20 cellular contexts compared by ENCODE assay signal in genomic region chr16:13076878-13077277, GRCh38.
DNase-seq lines count a peak whose midpoint lies in the region; ATAC-seq, FAIRE-seq and TF ChIP-seq lines count a peak whose summit lies in the region.
"Had no signal": no experiment of that assay in that cellular context is flagged by ENCODE, and none has a peak within 500 bp of the region (broad histone marks: within the 10 kb centered on the region; RNA-seq: fewer than 3 reads in every experiment).

No MANE protein-coding gene starts in this region.

- CTCF ChIA-PET in HepG2 (lab: Yijun Ruan, JAX; ENCODE audit: low intra/inter-chr PET ratio, low total read pairs) = no interaction called here

- TF ChIP-seq EP300 in HepG2 (IDR thresholded peaks at IDR 0.05; ENCODE audit: low read depth in 2 of 2, low read length in 2 of 2) = no peak
- TF ChIP-seq EP300 in HepG2 (CRISPR knock-in tag; IDR thresholded peaks at IDR 0.05; ENCODE audit: borderline replicate concordance) = no peak

- TF ChIP-seq RAD21 in liver (IDR thresholded peaks at IDR 0.05) (no peak), HepG2 (CRISPR knock-in tag; IDR thresholded peaks at IDR 0.05) (no peak)

- H3K9me3 ChIP-seq in liver (ENCODE audit: control insufficient read depth in 4 of 4, low read length in 3 of 4) (no peaks in the 10 kb centered on the region), HepG2 (ENCODE audit: low read length) (no peaks in the 10 kb centered on the region)
- H3K9me3 ChIP-seq: A549; BLaER1 treated with 17β-estradiol and CSF1 and Interleukin-3, amounts not matched to agents 10 nM and 100 nM; Caco-2 had no signal

- H3K9ac ChIP-seq in liver (ENCODE audit: low read depth in 1 of 2, low read length in 2 of 2) (no peak overlapping the region), HepG2 (ENCODE audit: insufficient read depth, low read depth, low read length) (no peak overlapping the region)
- H3K9ac ChIP-seq: BLaER1 treated with 17β-estradiol and CSF1 and Interleukin-3, amounts not matched to agents 10 nM and 100 nM had no signal

- no peaks in the 10 kb centered on the region for H3K79me2 ChIP-seq in HepG2 (ENCODE audit: insufficient read depth, low read length)

- H3K4me3 ChIP-seq in liver (ENCODE audit: low read depth in 1 of 3, low read length in 3 of 3) (no peak overlapping the region), HepG2 (replicated peaks in 1 of 3; ENCODE audit: insufficient read depth in 1 of 3, low read depth in 2 of 3, low read length in 3 of 3) (no peak overlapping the region)
- H3K4me3 ChIP-seq: A549; BLaER1 treated with 17β-estradiol and CSF1 and Interleukin-3, amounts not matched to agents 10 nM and 100 nM had no signal

- H3K4me1 Mint-ChIP-seq in glutamatergic neuron (ENCODE audit: low read depth, unreplicated experiment) (peaks cover 6% of the 10 kb centered on the region), nephron progenitor cell (peaks cover 10% of the 10 kb centered on the region)
- H3K4me1 Mint-ChIP-seq: B cell had no signal

- H3K27ac Mint-ChIP-seq in glutamatergic neuron (ENCODE audit: unreplicated experiment) = peak overlapping the region; percentile 17
- no peak overlapping the region for H3K27ac Mint-ChIP-seq in nephron progenitor cell
- H3K27ac Mint-ChIP-seq: B cell; CD4-positive, alpha-beta T cell; CD8-positive, alpha-beta T cell had no signal

- POLR2A ChIA-PET in HepG2 (lab: Yijun Ruan, JAX) = no interaction called here

- H3K36me3 Mint-ChIP-seq in glutamatergic neuron (ENCODE audit: unreplicated experiment) = peaks cover 3% of the 10 kb centered on the region
- H3K36me3 Mint-ChIP-seq in nephron progenitor cell (ENCODE audit: low read depth) = no peaks in the 10 kb centered on the region
- H3K36me3 Mint-ChIP-seq: CD8-positive, alpha-beta T cell had no signal

- H3K4me2 ChIP-seq in HepG2 (ENCODE audit: low read depth, low read length) = no peak overlapping the region
- H3K4me2 ChIP-seq: A549; BLaER1 treated with 17β-estradiol and CSF1 and Interleukin-3, amounts not matched to agents 10 nM and 100 nM had no signal

- H3K27me3 ChIP-seq in liver (ENCODE audit: control insufficient read depth in 4 of 4, insufficient read depth in 4 of 4, low read length in 3 of 4) (no peaks in the 10 kb centered on the region), HepG2 (ENCODE audit: control insufficient read depth in 1 of 2, insufficient read depth in 2 of 2, low read length in 2 of 2) (no peaks in the 10 kb centered on the region)
- H3K27me3 ChIP-seq: BLaER1 treated with 17β-estradiol and CSF1 and Interleukin-3, amounts not matched to agents 10 nM and 100 nM had no signal

- TF ChIP-seq POLR2A in HepG2 (IDR thresholded peaks at IDR 0.05; ENCODE audit: insufficient read depth in 1 of 2, low read depth in 2 of 2, low read length in 2 of 2) = no peak

- 27% methylated on average over 6 of the region's 6 CpGs for WGBS in liver
- 8% methylated on average over 6 of the region's 6 CpGs for WGBS in HepG2 (ENCODE audit: low lambda C conversion rate)

- no peak for FAIRE-seq in HepG2 (lab: Jason Lieb, UNC)
- FAIRE-seq: A549, D721Med, G401.6, GM12891, GM19239 had no signal

- no peak overlapping the region for H3K4me3 Mint-ChIP-seq in glutamatergic neuron (ENCODE audit: unreplicated experiment)
- no peak overlapping the region for H3K4me3 Mint-ChIP-seq in nephron progenitor cell
- H3K4me3 Mint-ChIP-seq: B cell; CD4-positive, alpha-beta T cell; CD8-positive, alpha-beta T cell had no signal

- peaks cover 3% of the 10 kb centered on the region for H3K27me3 Mint-ChIP-seq in glutamatergic neuron (ENCODE audit: unreplicated experiment)
- peaks cover 11% of the 10 kb centered on the region for H3K27me3 Mint-ChIP-seq in nephron progenitor cell (ENCODE audit: low read depth, poor library complexity)

- H3K9me3 Mint-ChIP-seq in glutamatergic neuron (ENCODE audit: unreplicated experiment) (peaks cover 2% of the 10 kb centered on the region), nephron progenitor cell (no peaks in the 10 kb centered on the region)
- H3K9me3 Mint-ChIP-seq: CD8-positive, alpha-beta T cell had no signal

- H3K27ac ChIP-seq in liver (ENCODE audit: low read depth in 1 of 2, low read length in 2 of 2) (no peak overlapping the region), HepG2 (ENCODE audit: extremely low read length, insufficient read depth, low read length) (no peak overlapping the region)
- H3K27ac ChIP-seq: 22Rv1; A549; BLaER1 treated with 17β-estradiol and CSF1 and Interleukin-3, amounts not matched to agents 10 nM and 100 nM; C4-2B had no signal

- in situ Hi-C loops in HepG2 (cut with HindIII; ENCODE audit: extremely low pct_ligation_motif_present, low pct_unique_long_range_greater_than_20kb) = no loop called here

- no TSS peak for BruUV-seq in HepG2 (replicated peaks; lab: Mats Ljungman, UMichigan)

- TF ChIP-seq CTCF in liver (IDR thresholded peaks at IDR 0.05; ENCODE audit: low read depth, low read length, missing input control) = no peak
- TF ChIP-seq CTCF in HepG2 (CRISPR knock-in tag; IDR thresholded peaks at IDR 0.05) = no peak
- no peak for TF ChIP-seq CTCF in glutamatergic neuron (IDR thresholded peaks at IDR 0.05; ENCODE audit: partially characterized antibody, unreplicated experiment)
- no peak for TF ChIP-seq CTCF in nephron progenitor cell (IDR thresholded peaks at IDR 0.05)

- intact Hi-C loops in HepG2 (cut with micrococcal nuclease; ENCODE audit: unreplicated experiment) = no loop called here

- H3K4me1 ChIP-seq in liver (ENCODE audit: control insufficient read depth in 4 of 4, insufficient read depth in 4 of 4, low read length in 3 of 4) (peaks cover 0 to 3% (median 0%) of the 10 kb centered on the region in 4 donors), HepG2 (ENCODE audit: insufficient read depth, low read length) (no peaks in the 10 kb centered on the region)
- H3K4me1 ChIP-seq: A549, Caco-2 had no signal

- H4K20me1 ChIP-seq in HepG2 (ENCODE audit: insufficient read depth, low read length) = no peaks in the 10 kb centered on the region
- H4K20me1 ChIP-seq: BLaER1 treated with 17β-estradiol and CSF1 and Interleukin-3, amounts not matched to agents 10 nM and 100 nM had no signal

- ATAC-seq in HepG2 (no peak), GM19467 (IDR thresholded peaks at IDR 0.05; ENCODE audit: unreplicated experiment) (no peak)
- ATAC-seq: A549; CD8-positive, alpha-beta T cell had no signal

- DNase-seq in HepG2 (ENCODE audit: low spot score) (no peak), glutamatergic neuron (no peak), nephron progenitor cell (no peak)
- DNase-seq: AML-193; Caco-2; Calu3; CD4-positive, alpha-beta T cell; CD8-positive, alpha-beta T cell; GF-D8 had no signal

- no peak overlapping the region for H2AFZ ChIP-seq in HepG2 (ENCODE audit: low read length)

- H3K36me3 ChIP-seq in liver (ENCODE audit: control insufficient read depth in 4 of 4, insufficient read depth in 3 of 4, low read depth in 1 of 4, low read length in 3 of 4) (no peaks in the 10 kb centered on the region), HepG2 (replicated peaks in 1 of 2; ENCODE audit: control insufficient read depth in 1 of 2, insufficient read depth in 2 of 2, low read length in 2 of 2) (no peaks in the 10 kb centered on the region)
- H3K36me3 ChIP-seq: BLaER1 treated with 17β-estradiol and CSF1 and Interleukin-3, amounts not matched to agents 10 nM and 100 nM had no signal

TF ChIP-seq in liver, 16 proteins besides CTCF, POLR2A, EP300 and RAD21 (continues in another document):
- TF ChIP-seq REST (IDR thresholded peaks at IDR 0.05) = no peak

TF ChIP-seq in HepG2, 621 proteins besides CTCF, POLR2A, EP300 and RAD21 (continues in another document):
- TF ChIP-seq AKNA (CRISPR knock-in tag; IDR thresholded peaks at IDR 0.05; ENCODE audit: borderline replicate concordance) = no peak
- no peak for TF ChIP-seq ZNF629 (CRISPR knock-in tag; conservative IDR thresholded peaks at IDR 0.05)
- TF ChIP-seq EHMT2 (IDR thresholded peaks at IDR 0.05; ENCODE audit: borderline replicate concordance, low read depth, low read length) = no peak
- no peak for TF ChIP-seq NR0B2 (CRISPR knock-in tag; IDR thresholded peaks at IDR 0.05)
- TF ChIP-seq CBX5 (CRISPR knock-in tag; IDR thresholded peaks at IDR 0.05; ENCODE audit: borderline replicate concordance) = no peak
